Comparison of ENCODE assay signal across 22 cellular contexts in genomic region chr9:112094240-112094639, GRCh38.
DNase-seq lines count a peak whose midpoint lies in the region; ATAC-seq and TF ChIP-seq lines count a peak whose summit lies in the region.
"Had no signal": no experiment of that assay in that cellular context is flagged by ENCODE, and none has a peak within 500 bp of the region (broad histone marks: within the 10 kb centered on the region; RNA-seq: fewer than 3 reads in every experiment).

No MANE protein-coding gene starts in this region.

- CTCF ChIA-PET in activated CD4-positive, alpha-beta T cell treated with anti-CD3 and anti-CD28 coated beads, Interleukin-2, amount 10 ng/mL, durations not matched to agents 7 days and 5 days (lab: Charles Lee), result interaction anchor here (0.8 to 1.3 kb wide), 6 partner anchors 10 to 267 kb away, joined by 3 to 5 read pairs (median 3); no protein-coding TSS in a partner anchor

- H3K4me3 Mint-ChIP-seq in activated CD4-positive, alpha-beta T cell treated with anti-CD3 and anti-CD28 coated beads, Interleukin-2, amount 10 ng/mL, durations not matched to agents 7 days and 5 days, result no peak overlapping the region
- peak overlapping the region; percentile 39 for H3K4me3 Mint-ChIP-seq in central memory CD8-positive, alpha-beta T cell

- H3K4me1 ChIP-seq in stomach, result peaks cover 7 to 26% (median 13%) of the 10 kb centered on the region in 4 donors

- no peaks in the 10 kb centered on the region for H3K9me3 Mint-ChIP-seq in activated CD4-positive, alpha-beta T cell treated with anti-CD3 and anti-CD28 coated beads, Interleukin-2, amount 10 ng/mL, durations not matched to agents 7 days and 5 days
- no peaks in the 10 kb centered on the region for H3K9me3 Mint-ChIP-seq in central memory CD8-positive, alpha-beta T cell

- no peaks in the 10 kb centered on the region for H3K9me3 ChIP-seq in stomach
- H3K9me3 ChIP-seq: HAP-1 had no signal

- intact Hi-C loops in stomach (cut with DNase I; ENCODE audit: low total_unique reads), result loop anchor here (10.0 kb wide), 1 partner anchor 271 kb away; no protein-coding TSS in a partner anchor

- POLR2A ChIA-PET in activated CD4-positive, alpha-beta T cell treated with anti-CD3 and anti-CD28 coated beads, Interleukin-2, amount 10 ng/mL, durations not matched to agents 7 days and 5 days (lab: Charles Lee), result no interaction called here

- H3K27me3 Mint-ChIP-seq in activated CD4-positive, alpha-beta T cell treated with anti-CD3 and anti-CD28 coated beads, Interleukin-2, amount 10 ng/mL, durations not matched to agents 7 days and 5 days, result no peaks in the 10 kb centered on the region
- no peaks in the 10 kb centered on the region for H3K27me3 Mint-ChIP-seq in central memory CD8-positive, alpha-beta T cell
- H3K27me3 Mint-ChIP-seq: B cell had no signal

- 27 to 41% (median 33%) methylated on average over 2 of the region's 2 CpGs for WGBS in stomach, 5 donors

- peak overlapping the region; percentile 34 for H3K27ac Mint-ChIP-seq in activated CD4-positive, alpha-beta T cell treated with anti-CD3 and anti-CD28 coated beads, Interleukin-2, amount 10 ng/mL, durations not matched to agents 7 days and 5 days
- H3K27ac Mint-ChIP-seq in central memory CD8-positive, alpha-beta T cell (ENCODE audit: low read depth), result peak overlapping the region; percentile 73

- no peaks in the 10 kb centered on the region for H3K36me3 ChIP-seq in stomach
- H3K36me3 ChIP-seq: HAP-1 had no signal

- H3K27ac ChIP-seq in stomach, result peak overlapping the region in 3 of 5 donors; percentile 39 to 87 (median 61)
- H3K27ac ChIP-seq: 22Rv1, GM23248, HL-60 had no signal

- H3K4me1 Mint-ChIP-seq in activated CD4-positive, alpha-beta T cell treated with anti-CD3 and anti-CD28 coated beads, Interleukin-2, amount 10 ng/mL, durations not matched to agents 7 days and 5 days, result peaks cover 31% of the 10 kb centered on the region
- H3K4me1 Mint-ChIP-seq in central memory CD8-positive, alpha-beta T cell, result peaks cover 32% of the 10 kb centered on the region

- H3K36me3 Mint-ChIP-seq in activated CD4-positive, alpha-beta T cell treated with anti-CD3 and anti-CD28 coated beads, Interleukin-2, amount 10 ng/mL, durations not matched to agents 7 days and 5 days (ENCODE audit: low read depth), result peaks cover 6% of the 10 kb centered on the region
- peaks cover 5% of the 10 kb centered on the region for H3K36me3 Mint-ChIP-seq in central memory CD8-positive, alpha-beta T cell (ENCODE audit: insufficient read depth)

- no peak overlapping the region for H3K4me3 ChIP-seq in stomach
- H3K4me3 ChIP-seq: GM23248, HAP-1 had no signal

- H3K27me3 ChIP-seq in stomach, result no peaks in the 10 kb centered on the region

- TF ChIP-seq EP300 in stomach (IDR thresholded peaks at IDR 0.05), result no peak

- ATAC-seq in central memory CD8-positive, alpha-beta T cell (replicated peaks; ENCODE audit: extremely low read depth, poor library complexity, severe bottlenecking), result no peak
- ATAC-seq in HG03442 (IDR thresholded peaks at IDR 0.05; ENCODE audit: unreplicated experiment), result no peak

- no peak for DNase-seq in activated CD4-positive, alpha-beta T cell treated with anti-CD3 and anti-CD28 coated beads, Interleukin-2, amount 10 ng/mL, durations not matched to agents 7 days and 5 days
- no peak for DNase-seq in activated CD4-positive, alpha-beta T cell treated with anti-CD3 and anti-CD28 coated beads for 1 hour
- DNase-seq in OCI-M1 (lab: John Stamatoyannopoulos, UW), result peak; percentile 56
- DNase-seq in central memory CD8-positive, alpha-beta T cell (ENCODE audit: low spot score in 2 of 2), result no peak
- DNase-seq in stomach, result no peak
- no peak for DNase-seq in pons (ENCODE audit: low spot score)
- DNase-seq in NCI-H510A (lab: John Stamatoyannopoulos, UW), result no peak
- DNase-seq: Calu3, GF-D8, GM23248, Kasumi-1, NCI-H1105, NCI-H2081, NCI-H2171 treated with DMSO at 0.1 percent for 48 hours, NCI-H446, NCI-H69, SHP77 had no signal

- no peak for TF ChIP-seq CTCF in stomach (IDR thresholded peaks at IDR 0.05)

- TF ChIP-seq POLR2A in stomach (IDR thresholded peaks at IDR 0.05), result no peak
